11 cellular contexts compared by ENCODE assay signal in genomic region chr17:64741038-64741641, GRCh38.
DNase-seq lines count a peak whose midpoint lies in the region; ATAC-seq and TF ChIP-seq lines count a peak whose summit lies in the region.
"Had no signal": no experiment of that assay in that cellular context is flagged by ENCODE, and none has a peak within 500 bp of the region (broad histone marks: within the 10 kb centered on the region; RNA-seq: fewer than 3 reads in every experiment).

No MANE protein-coding gene starts in this region.

- no peaks in the 10 kb centered on the region for H3K36me3 Mint-ChIP-seq in chondrocyte (ENCODE audit: low read depth)
- H3K36me3 Mint-ChIP-seq in stimulated activated naive B cell treated with anti-CD40 and anti-IgM and Interleukin-4, amounts not matched to agents 10 μg/mL and 1 μg/mL and 100 μg/mL, for 72 hours, result no peaks in the 10 kb centered on the region
- H3K36me3 Mint-ChIP-seq in activated T-helper 2 cell treated with anti-CD3 and anti-CD28 coated beads, Interferon-gamma antibody, Interleukin-2, Interleukin-4, amounts not matched to agents 10 μg/mL and 5 μg/mL and 100 μg/mL, durations not matched to agents 14 hours and 24 hours and 36 hours (ENCODE audit: low read depth), result no peaks in the 10 kb centered on the region

- TF ChIP-seq CTCF in chondrocyte (IDR thresholded peaks at IDR 0.05), result no peak

- no peaks in the 10 kb centered on the region for H3K9me3 Mint-ChIP-seq in chondrocyte (ENCODE audit: low read depth)
- no peaks in the 10 kb centered on the region for H3K9me3 Mint-ChIP-seq in stimulated activated naive B cell treated with anti-CD40 and anti-IgM and Interleukin-4, amounts not matched to agents 10 μg/mL and 1 μg/mL and 100 μg/mL, for 72 hours
- H3K9me3 Mint-ChIP-seq in activated T-helper 2 cell treated with anti-CD3 and anti-CD28 coated beads, Interferon-gamma antibody, Interleukin-2, Interleukin-4, amounts not matched to agents 10 μg/mL and 5 μg/mL and 100 μg/mL, durations not matched to agents 14 hours and 24 hours and 36 hours, result no peaks in the 10 kb centered on the region

- H3K4me1 Mint-ChIP-seq in chondrocyte (ENCODE audit: low read depth), result peaks cover 39% of the 10 kb centered on the region
- peaks cover 4 to 7% of the 10 kb centered on the region in 2 donors for H3K4me1 Mint-ChIP-seq in stimulated activated naive B cell treated with anti-CD40 and anti-IgM and Interleukin-4, amounts not matched to agents 10 μg/mL and 1 μg/mL and 100 μg/mL, for 72 hours
- peaks cover 12% of the 10 kb centered on the region for H3K4me1 Mint-ChIP-seq in activated T-helper 2 cell treated with anti-CD3 and anti-CD28 coated beads, Interferon-gamma antibody, Interleukin-2, Interleukin-4, amounts not matched to agents 10 μg/mL and 5 μg/mL and 100 μg/mL, durations not matched to agents 14 hours and 24 hours and 36 hours (ENCODE audit: low read depth)

- peak overlapping the region; percentile 53 for H3K4me3 Mint-ChIP-seq in chondrocyte (ENCODE audit: unreplicated experiment)
- H3K4me3 Mint-ChIP-seq in stimulated activated naive B cell treated with anti-CD40 and anti-IgM and Interleukin-4, amounts not matched to agents 10 μg/mL and 1 μg/mL and 100 μg/mL, for 72 hours, result no peak overlapping the region
- H3K4me3 Mint-ChIP-seq in activated T-helper 2 cell treated with anti-CD3 and anti-CD28 coated beads, Interferon-gamma antibody, Interleukin-2, Interleukin-4, amounts not matched to agents 10 μg/mL and 5 μg/mL and 100 μg/mL, durations not matched to agents 14 hours and 24 hours and 36 hours (ENCODE audit: low read depth), result no peak overlapping the region

- intact Hi-C loops in activated T-helper 2 cell treated with anti-CD3 and anti-CD28 coated beads, Interferon-gamma antibody, Interleukin-2, Interleukin-4, amounts not matched to agents 10 μg/mL and 5 μg/mL and 100 μg/mL, durations not matched to agents 14 hours and 24 hours and 36 hours (cut with micrococcal nuclease), result loop anchor here (10.0 kb wide), 1 partner anchor 316 kb away; no protein-coding TSS in a partner anchor
- intact Hi-C loops in posterior vena cava (cut with DNase I), result no loop called here

- H3K4me3 ChIP-seq in Jurkat, Clone E6-1 (ENCODE audit: low read length), result no peak overlapping the region

- peak overlapping the region; percentile 93 for H3K27ac Mint-ChIP-seq in chondrocyte (ENCODE audit: unreplicated experiment)
- H3K27ac Mint-ChIP-seq in stimulated activated naive B cell treated with anti-CD40 and anti-IgM and Interleukin-4, amounts not matched to agents 10 μg/mL and 1 μg/mL and 100 μg/mL, for 72 hours, result peak overlapping the region; percentile 9
- H3K27ac Mint-ChIP-seq in activated T-helper 2 cell treated with anti-CD3 and anti-CD28 coated beads, Interferon-gamma antibody, Interleukin-2, Interleukin-4, amounts not matched to agents 10 μg/mL and 5 μg/mL and 100 μg/mL, durations not matched to agents 14 hours and 24 hours and 36 hours, result no peak overlapping the region

- ATAC-seq in stimulated activated naive B cell treated with anti-CD40 and anti-IgM and Interleukin-4, amounts not matched to agents 10 μg/mL and 1 μg/mL and 100 μg/mL, for 72 hours (replicated peaks), result peak; percentile 44 to 50
- no peak for ATAC-seq in GM21447 (IDR thresholded peaks at IDR 0.05; ENCODE audit: unreplicated experiment)
- ATAC-seq in GM19455 (IDR thresholded peaks at IDR 0.05; ENCODE audit: unreplicated experiment), result no peak

- no peaks in the 10 kb centered on the region for H3K27me3 Mint-ChIP-seq in chondrocyte (ENCODE audit: low read depth)
- H3K27me3 Mint-ChIP-seq in stimulated activated naive B cell treated with anti-CD40 and anti-IgM and Interleukin-4, amounts not matched to agents 10 μg/mL and 1 μg/mL and 100 μg/mL, for 72 hours, result no peaks in the 10 kb centered on the region
- H3K27me3 Mint-ChIP-seq in activated T-helper 2 cell treated with anti-CD3 and anti-CD28 coated beads, Interferon-gamma antibody, Interleukin-2, Interleukin-4, amounts not matched to agents 10 μg/mL and 5 μg/mL and 100 μg/mL, durations not matched to agents 14 hours and 24 hours and 36 hours (ENCODE audit: low read depth), result peaks cover 3% of the 10 kb centered on the region

- peak; percentile 21 for DNase-seq in Jurkat, Clone E6-1 (ENCODE audit: low read depth, low spot score)
- DNase-seq in chondrocyte (ENCODE audit: low spot score), result no peak
- peak; percentile 50 for DNase-seq in left kidney (ENCODE audit: low read depth, low spot score)
- peak; percentile 4 for DNase-seq in stimulated activated naive B cell treated with anti-CD40 and anti-IgM and Interleukin-4, amounts not matched to agents 10 μg/mL and 1 μg/mL and 100 μg/mL, for 72 hours
- DNase-seq in activated T-helper 2 cell treated with anti-CD3 and anti-CD28 coated beads, Interferon-gamma antibody, Interleukin-2, Interleukin-4, amounts not matched to agents 10 μg/mL and 5 μg/mL and 100 μg/mL, durations not matched to agents 14 hours and 24 hours and 36 hours (ENCODE audit: low spot score), result no peak
- DNase-seq in posterior vena cava (ENCODE audit: low spot score), result no peak
- DNase-seq: activated T-cell treated with anti-CD3 and anti-CD28 coated beads, Interleukin-2, amount 50 U/mL, for 48 hours; stimulated activated CD4-positive, alpha-beta T cell treated with anti-CD3 and anti-CD28 coated beads, Interleukin-1b, Interleukin-23, amount 100 ng/mL, for 48 hours; SW 1271 had no signal

Comparison
In these comparisons a context has a peak if more than half of its experiments do, and no peak if none do; other contexts are left out.
1. DNase-seq: peak in Jurkat, Clone E6-1 (single experiment), left kidney (single experiment) and stimulated activated naive B cell treated with anti-CD40 and anti-IgM and Interleukin-4, amounts not matched to agents 10 μg/mL and 1 μg/mL and 100 μg/mL, for 72 hours (single experiment); none in chondrocyte (single experiment), activated T-helper 2 cell treated with anti-CD3 and anti-CD28 coated beads, Interferon-gamma antibody, Interleukin-2, Interleukin-4, amounts not matched to agents 10 μg/mL and 5 μg/mL and 100 μg/mL, durations not matched to agents 14 hours and 24 hours and 36 hours (single experiment) and posterior vena cava (single experiment).
2. ATAC-seq: peak in stimulated activated naive B cell treated with anti-CD40 and anti-IgM and Interleukin-4, amounts not matched to agents 10 μg/mL and 1 μg/mL and 100 μg/mL, for 72 hours (2 of 2); none in GM21447 (single experiment) and GM19455 (single experiment).